ENCODE assay signal across 21 cellular contexts in genomic region chr7:150396426-150397375, GRCh38. TPM values are rescaled to one million over a fixed set of nuclear protein-coding genes. Genes with fewer than 3 reads are reported as not detected.
"Had no signal": no experiment of that assay in that cellular context is flagged by ENCODE, and none has a peak within 500 bp of the region (broad histone marks: within the 10 kb centered on the region; RNA-seq: fewer than 3 reads in every experiment).

No MANE protein-coding gene starts in this region.

- H3K9me3 Mint-ChIP-seq: activated B cell treated with CpG ODN at 0.5 μM for 24 hours; activated CD4-positive, alpha-beta memory T cell treated with anti-CD3 and anti-CD28 coated beads for 36 hours; activated naive CD8-positive, alpha-beta T cell treated with anti-CD3 and anti-CD28 coated beads, Interleukin-2, amount 10 ng/mL, durations not matched to agents 7 days and 5 days; effector memory CD8-positive, alpha-beta T cell; T-helper 2 cell treated with Interferon-gamma antibody and Interleukin-4, amounts not matched to agents 5 μg/mL and 100 μg/mL, for 36 hours had no signal

- H3K4me3 Mint-ChIP-seq: activated B cell treated with CpG ODN at 0.5 μM for 24 hours; activated CD4-positive, alpha-beta memory T cell treated with anti-CD3 and anti-CD28 coated beads for 36 hours; activated naive CD8-positive, alpha-beta T cell treated with anti-CD3 and anti-CD28 coated beads, Interleukin-2, amount 10 ng/mL, durations not matched to agents 7 days and 5 days; effector memory CD8-positive, alpha-beta T cell; T-helper 2 cell treated with Interferon-gamma antibody and Interleukin-4, amounts not matched to agents 5 μg/mL and 100 μg/mL, for 36 hours had no signal

- H3K4me3 ChIP-seq: body of pancreas, lung, SK-N-MC, stomach had no signal

- H3K27me3 ChIP-seq: body of pancreas, neutrophil, stomach, testis had no signal

- ATAC-seq: body of pancreas; effector memory CD8-positive, alpha-beta T cell had no signal

- H3K27me3 Mint-ChIP-seq: activated B cell treated with CpG ODN at 0.5 μM for 24 hours; activated CD4-positive, alpha-beta memory T cell treated with anti-CD3 and anti-CD28 coated beads for 36 hours; activated naive CD8-positive, alpha-beta T cell treated with anti-CD3 and anti-CD28 coated beads, Interleukin-2, amount 10 ng/mL, durations not matched to agents 7 days and 5 days; effector memory CD8-positive, alpha-beta T cell; progenitor cell of endocrine pancreas had no signal

- DNase-seq: activated B cell treated with CpG ODN at 0.5 μM for 24 hours; activated CD4-positive, alpha-beta memory T cell treated with anti-CD3 and anti-CD28 coated beads for 36 hours; activated CD4-positive, alpha-beta T cell treated with anti-CD3 and anti-CD28 coated beads for 4 hours; activated naive CD4-positive, alpha-beta T cell treated with Interleukin-2 at 50 U/mL for 16 hours; activated naive CD8-positive, alpha-beta T cell treated with anti-CD3 and anti-CD28 coated beads, Interleukin-2, amount 10 ng/mL, durations not matched to agents 7 days and 5 days; activated T-cell treated with anti-CD3 and anti-CD28 coated beads for 4 hours; body of pancreas; caudate nucleus; effector memory CD8-positive, alpha-beta T cell; foreskin fibroblast; hypothalamus; islet precursor cell; stimulated activated CD4-positive, alpha-beta T cell treated with anti-CD3 and anti-CD28 coated beads, Interleukin-2, amount 100 ng/mL, for 24 hours; stomach; testis had no signal

- H3K27ac ChIP-seq: body of pancreas, neutrophil, SK-N-MC, stomach, testis had no signal

- H3K9me3 ChIP-seq: body of pancreas, neutrophil, stomach, testis had no signal

- H3K36me3 Mint-ChIP-seq: activated CD4-positive, alpha-beta memory T cell treated with anti-CD3 and anti-CD28 coated beads for 36 hours; activated naive CD8-positive, alpha-beta T cell treated with anti-CD3 and anti-CD28 coated beads, Interleukin-2, amount 10 ng/mL, durations not matched to agents 7 days and 5 days had no signal

- H3K27ac Mint-ChIP-seq: activated B cell treated with CpG ODN at 0.5 μM for 24 hours; activated CD4-positive, alpha-beta memory T cell treated with anti-CD3 and anti-CD28 coated beads for 36 hours; activated naive CD8-positive, alpha-beta T cell treated with anti-CD3 and anti-CD28 coated beads, Interleukin-2, amount 10 ng/mL, durations not matched to agents 7 days and 5 days; progenitor cell of endocrine pancreas; T-helper 2 cell treated with Interferon-gamma antibody and Interleukin-4, amounts not matched to agents 5 μg/mL and 100 μg/mL, for 36 hours had no signal

RNA-seq across cellular contexts. Expression of gene GIMAP8, which starts 53.7 kb away (rescaled TPM):
- total RNA-seq: activated B cell treated with CpG ODN at 0.5 μM for 24 hours, myocyte, progenitor cell of endocrine pancreas had no signal

RNA-seq across cellular contexts. Expression of gene RARRES2, which starts 55.3 kb away (rescaled TPM):
- total RNA-seq: activated B cell treated with CpG ODN at 0.5 μM for 24 hours; activated CD4-positive, alpha-beta memory T cell treated with anti-CD3 and anti-CD28 coated beads for 36 hours; activated naive CD8-positive, alpha-beta T cell treated with anti-CD3 and anti-CD28 coated beads, Interleukin-2, amount 10 ng/mL, durations not matched to agents 7 days and 5 days had no signal
